Comparison of ENCODE assay signal across 29 cellular contexts in genomic region chr11:4593739-4594138, GRCh38. TPM values are rescaled to one million over a fixed set of nuclear protein-coding genes. Genes with fewer than 3 reads are reported as not detected.
DNase-seq lines count a peak whose midpoint lies in the region; ATAC-seq, FAIRE-seq and TF ChIP-seq lines count a peak whose summit lies in the region.
"Had no signal": no experiment of that assay in that cellular context is flagged by ENCODE, and none has a peak within 500 bp of the region (broad histone marks: within the 10 kb centered on the region; RNA-seq: fewer than 3 reads in every experiment).

OR52I1 (plus strand) TSS chr11:4594039; CDS start chr11:4594039, 0 bp downstream.

- peaks cover 3% of the 10 kb centered on the region for H3K27me3 ChIP-seq in Panc1 (ENCODE audit: control insufficient read depth, insufficient read depth, low read length)
- H3K27me3 ChIP-seq: BE2C, BLaER1 had no signal

- H3K27ac ChIP-seq in Panc1 (ENCODE audit: low read length) = no peak within 1 kb of the TSS
- H3K27ac ChIP-seq: BLaER1 had no signal

- DNase-seq in GM12892 (ENCODE audit: insufficient read length) (no peak), Panc1 (ENCODE audit: low read depth, low spot score) (no peak), cardiac septum (ENCODE audit: low spot score) (no peak), NCI-H2081 treated with DMSO at 0.1 percent for 48 hours (lab: John Stamatoyannopoulos, UW) (no peak)
- DNase-seq in stimulated activated naive B cell treated with anti-CD40 and anti-IgM and Interleukin-4, amounts not matched to agents 10 μg/mL and 1 μg/mL and 100 μg/mL, for 72 hours = no peak
- DNase-seq: 8988T; ACHN; BE2C; C1 segment of cervical spinal cord; CD4-positive, alpha-beta memory T cell; CD4-positive, CD25-positive, alpha-beta regulatory T cell; CD8-positive, alpha-beta memory T cell; COR-L47; DMS 273 treated with DMSO at 0.1 percent for 48 hours; DMS153; DMS53; DMS79; DND-41; EL; GDM1 had no signal

- ATAC-seq in Panc1 = 0 out of 2 replicates have a peak, but pooled peaks have one; percentile 18
- ATAC-seq in stimulated activated naive B cell treated with anti-CD40 and anti-IgM and Interleukin-4, amounts not matched to agents 10 μg/mL and 1 μg/mL and 100 μg/mL, for 72 hours (replicated peaks) = no peak
- ATAC-seq: GM12878 had no signal

- peaks cover 4% of the 10 kb centered on the region; the same call in 1 of the 2 replicates for H3K36me3 ChIP-seq in Panc1 (ENCODE audit: control insufficient read depth, insufficient read depth, low read length)
- H3K36me3 ChIP-seq: BE2C had no signal

- TF ChIP-seq CTCF in Panc1 (IDR thresholded peaks at IDR 0.05) = no peak

- intact Hi-C loops in Panc1 (cut with micrococcal nuclease; ENCODE audit: unreplicated experiment) = no loop called here
- intact Hi-C loops in cardiac septum (cut with DNase I) = no loop called here

- peaks cover 0 to under 1% of the 10 kb centered on the region in 2 donors for H3K27me3 Mint-ChIP-seq in stimulated activated naive B cell treated with anti-CD40 and anti-IgM and Interleukin-4, amounts not matched to agents 10 μg/mL and 1 μg/mL and 100 μg/mL, for 72 hours
- H3K27me3 Mint-ChIP-seq: CD8-positive, alpha-beta memory T cell had no signal

- peaks cover 9 to 20% of the 10 kb centered on the region in 2 donors for H3K36me3 Mint-ChIP-seq in stimulated activated naive B cell treated with anti-CD40 and anti-IgM and Interleukin-4, amounts not matched to agents 10 μg/mL and 1 μg/mL and 100 μg/mL, for 72 hours

- in situ Hi-C loops in Panc1 (cut with HindIII; ENCODE audit: low pct_unique_long_range_greater_than_20kb, low sequenced_read_pairs) = no loop called here

- H3K4me3 ChIP-seq in Panc1 (ENCODE audit: low read depth in 2 of 2, low read length in 2 of 2) = no peak within 1 kb of the TSS
- H3K4me3 ChIP-seq: BLaER1, GM12878 had no signal

- peak within 1 kb of the TSS; percentile 67 for H3K27ac Mint-ChIP-seq in stimulated activated naive B cell treated with anti-CD40 and anti-IgM and Interleukin-4, amounts not matched to agents 10 μg/mL and 1 μg/mL and 100 μg/mL, for 72 hours
- H3K27ac Mint-ChIP-seq: CD14-positive monocyte; CD4-positive, alpha-beta memory T cell; CD4-positive, CD25-positive, alpha-beta regulatory T cell had no signal

- H3K4me1 Mint-ChIP-seq in stimulated activated naive B cell treated with anti-CD40 and anti-IgM and Interleukin-4, amounts not matched to agents 10 μg/mL and 1 μg/mL and 100 μg/mL, for 72 hours = no peaks in the 10 kb centered on the region
- H3K4me1 Mint-ChIP-seq: CD14-positive monocyte had no signal

- BruUV-seq in Panc1 (replicated peaks; lab: Mats Ljungman, UMichigan) = no TSS peak

- no peak for TF ChIP-seq POLR2A in GM12892 (IDR thresholded peaks at IDR 0.05; ENCODE audit: low read depth, low read length)

- CTCF ChIA-PET in Panc1 (lab: Charles Lee) = no interaction called here

- no peaks in the 10 kb centered on the region for H3K4me1 ChIP-seq in Panc1 (ENCODE audit: control insufficient read depth, insufficient read depth, low read length)
- H3K4me1 ChIP-seq: BE2C, BLaER1 had no signal

- no peaks in the 10 kb centered on the region for H3K9me3 Mint-ChIP-seq in stimulated activated naive B cell treated with anti-CD40 and anti-IgM and Interleukin-4, amounts not matched to agents 10 μg/mL and 1 μg/mL and 100 μg/mL, for 72 hours
- H3K9me3 Mint-ChIP-seq: CD14-positive monocyte; CD4-positive, CD25-positive, alpha-beta regulatory T cell; CD8-positive, alpha-beta memory T cell had no signal

- FAIRE-seq in GM12892 (lab: Jason Lieb, UNC) = peak; percentile 27
- FAIRE-seq: A204.1, GM12878, GM19239 had no signal

- H3K9me3 ChIP-seq in Panc1 (ENCODE audit: control insufficient read depth, insufficient read depth, low read depth, low read length) = no peaks in the 10 kb centered on the region
- H3K9me3 ChIP-seq: BE2C, BLaER1 had no signal

- POLR2A ChIA-PET in Panc1 (lab: Charles Lee) = no interaction called here

- no peak within 1 kb of the TSS for H3K4me3 Mint-ChIP-seq in stimulated activated naive B cell treated with anti-CD40 and anti-IgM and Interleukin-4, amounts not matched to agents 10 μg/mL and 1 μg/mL and 100 μg/mL, for 72 hours
- H3K4me3 Mint-ChIP-seq: CD14-positive monocyte; CD4-positive, alpha-beta memory T cell; CD4-positive, CD25-positive, alpha-beta regulatory T cell; CD8-positive, alpha-beta memory T cell had no signal

RNA-seq across cellular contexts. Expression of gene OR52I1, which starts in this region (rescaled TPM):
- not detected for polyA plus RNA-seq in GM12892 (2012; ENCODE audit: missing spikeins)
- not detected for total RNA-seq in Panc1 (2021; ENCODE audit: unreplicated experiment)
- not detected for polyA plus RNA-seq in Panc1 (2012; ENCODE audit: insufficient read length)
- not detected for total RNA-seq in cardiac septum
- total RNA-seq: A673; CD4-positive, alpha-beta memory T cell; CD4-positive, CD25-positive, alpha-beta regulatory T cell; CD8-positive, alpha-beta memory T cell; Daoy; G401; GM12878 had no signal
- polyA plus RNA-seq: AG04450; CD14-positive monocyte; CD4-positive, CD25-positive, alpha-beta regulatory T cell; CD8-positive, alpha-beta memory T cell; GM12878 had no signal

Comparison
In these comparisons a context has a peak if more than half of its experiments do, and no peak if none do; other contexts are left out.
1. Peak in ATAC-seq in Panc1; RNA of the gene not detected or under 1 TPM.